In the genomic region with DNA sequence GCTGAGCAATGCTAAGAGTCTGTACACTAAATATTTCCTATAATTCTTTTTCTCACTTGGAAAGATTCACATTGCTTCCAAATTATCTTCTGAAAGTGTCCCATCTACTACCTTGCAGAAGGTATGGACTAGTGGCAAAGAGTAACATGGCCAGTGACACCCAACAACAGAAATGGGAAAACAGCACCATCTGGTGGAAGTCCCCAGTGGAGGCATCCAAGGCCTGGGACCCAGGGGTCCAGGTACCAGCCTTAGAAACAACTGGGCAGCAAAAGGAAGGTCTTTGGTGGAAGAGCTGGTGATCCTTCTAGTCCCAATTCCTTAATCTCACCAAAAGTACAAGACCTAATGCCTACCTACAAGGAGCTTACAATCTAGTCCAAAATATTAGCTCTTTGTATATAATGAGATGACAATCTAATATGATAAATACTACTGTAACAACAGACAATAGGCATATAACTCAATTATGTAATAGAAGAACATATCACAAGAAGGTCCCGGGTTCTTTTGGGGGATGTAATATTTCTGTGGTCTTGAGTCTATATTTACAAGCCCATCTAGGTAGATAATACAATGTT, we compare ENCODE assay signal across 8 cellular contexts. TPM values are rescaled to one million over a fixed set of nuclear protein-coding genes. Genes with fewer than 3 reads are reported as not detected.
DNase-seq lines count a peak whose midpoint lies in the region; ATAC-seq and TF ChIP-seq lines count a peak whose summit lies in the region.

No MANE protein-coding gene starts in this region.

- ATAC-seq in GM19452 (IDR thresholded peaks at IDR 0.05; ENCODE audit: unreplicated experiment): no peak
- ATAC-seq in HG03565 (IDR thresholded peaks at IDR 0.05; ENCODE audit: unreplicated experiment): no peak

- no peak overlapping the region for H3K4me3 ChIP-seq in GM12875 (ENCODE audit: low read depth, low read length)
- H3K4me3 ChIP-seq in astrocyte of the cerebellum (ENCODE audit: low read depth, low read length): no peak overlapping the region

- TF ChIP-seq CTCF in GM12875 (IDR thresholded peaks at IDR 0.05; ENCODE audit: borderline replicate concordance, insufficient read depth, low read depth, low read length) (peak; percentile 65; the same call in 1 of the 2 replicates), astrocyte of the cerebellum (IDR thresholded peaks at IDR 0.05; ENCODE audit: low read depth, low read length, missing control alignments) (peak; percentile 22)

- in situ Hi-C loops in astrocyte of the cerebellum (cut with HindIII; ENCODE audit: low sequenced_read_pairs): no loop called here

- DNase-seq in AML-193 (lab: John Stamatoyannopoulos, UW): peak; percentile 64 to 78
- peak; percentile 70 for DNase-seq in NCI-H82 (lab: John Stamatoyannopoulos, UW)
- no peak for DNase-seq in astrocyte of the cerebellum (ENCODE audit: low read depth)
- DNase-seq in mucosa of gallbladder (ENCODE audit: low spot score): peak; percentile 34
- DNase-seq in NCI-H226: no peak

RNA-seq across cellular contexts. Expression of gene SKAP1, which starts 55.3 kb away (rescaled TPM):
- total RNA-seq in mucosa of gallbladder: 5.4 TPM

Comparison
In these comparisons a context has a peak if more than half of its experiments do, and no peak if none do; other contexts are left out.
1. DNase-seq: peak in AML-193 (2 of 2), NCI-H82 (single experiment) and mucosa of gallbladder (single experiment); none in astrocyte of the cerebellum (single experiment) and NCI-H226 (single experiment).